In genomic region chr3:149466192-149466591, GRCh38 we compare ENCODE assay signal across 10 cellular contexts.
DNase-seq lines count a peak whose midpoint lies in the region; ATAC-seq lines count a peak whose summit lies in the region.
"Had no signal": no experiment of that assay in that cellular context is flagged by ENCODE, and none has a peak within 500 bp of the region (broad histone marks: within the 10 kb centered on the region; RNA-seq: fewer than 3 reads in every experiment).

No MANE protein-coding gene starts in this region.

- no peak for ATAC-seq in GM18498 (IDR thresholded peaks at IDR 0.05; ENCODE audit: unreplicated experiment)

- DNase-seq in HCEC 1CT (peak; percentile 92), astrocyte of the hippocampus (ENCODE audit: low read depth, low spot score) (peak; percentile 91), hepatic stellate cell (ENCODE audit: low spot score) (peak; percentile 85), stromal cell of bone marrow (ENCODE audit: low read depth) (peak; percentile 89), NCI-H1417 (lab: John Stamatoyannopoulos, UW) (no peak), GM19238 (ENCODE audit: insufficient read length, low spot score) (no peak), NCI-H128 (lab: John Stamatoyannopoulos, UW; ENCODE audit: unreplicated experiment) (no peak)
- DNase-seq: activated gamma-delta T cell treated with Interleukin-2 at 50 U/mL for 16 hours, DMS79 had no signal

Comparison
In these comparisons a context has a peak if more than half of its experiments do, and no peak if none do; other contexts are left out.
1. DNase-seq: peak in HCEC 1CT (single experiment), astrocyte of the hippocampus (single experiment), hepatic stellate cell (single experiment) and stromal cell of bone marrow (single experiment); none in NCI-H1417 (0 of 3), GM19238 (single experiment) and NCI-H128 (single experiment).